ENCODE assay signal across 8 cellular contexts in the genomic region with DNA sequence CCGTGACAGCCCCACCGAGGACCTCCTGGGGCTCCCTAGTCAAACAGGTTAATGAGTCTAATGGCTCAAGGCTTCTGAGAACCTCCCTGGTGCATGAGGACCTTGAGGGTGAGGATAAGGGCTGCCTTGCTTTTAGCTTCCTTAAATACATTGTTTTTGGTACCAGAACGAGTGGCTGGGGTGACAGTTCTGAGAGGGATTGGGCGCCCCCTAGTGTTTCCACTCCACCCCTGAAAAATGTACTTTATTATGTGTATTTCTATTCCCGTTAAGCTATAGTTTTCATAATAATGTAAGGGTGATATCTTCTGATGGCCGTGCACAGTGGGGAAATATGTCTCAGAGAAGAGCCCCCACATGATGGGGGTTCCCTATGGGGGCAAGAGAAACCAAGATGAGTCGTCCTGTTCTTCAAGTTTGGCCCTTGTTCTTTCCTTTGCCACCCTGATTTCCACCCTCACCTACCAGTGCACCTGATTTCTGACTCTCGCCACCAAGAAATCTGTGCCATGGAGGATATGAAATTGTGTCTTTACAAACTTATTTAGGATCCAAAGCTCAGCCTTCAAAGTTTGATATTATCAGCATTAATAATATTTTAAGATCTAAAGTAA. TPM values are rescaled to one million over a fixed set of nuclear protein-coding genes. Genes with fewer than 3 reads are reported as not detected.
DNase-seq lines count a peak whose midpoint lies in the region; ATAC-seq and TF ChIP-seq lines count a peak whose summit lies in the region.

No MANE protein-coding gene starts in this region.

- H3K4me1 ChIP-seq in DND-41 (ENCODE audit: insufficient read depth, low read length) (no peaks in the 10 kb centered on the region), SK-N-SH (ENCODE audit: control insufficient read depth in 1 of 2, insufficient read depth in 2 of 2, low read depth in 1 of 2, low read length in 1 of 2) (no peaks in the 10 kb centered on the region)

- H3K79me2 ChIP-seq in DND-41 (ENCODE audit: insufficient read depth, low read length) (no peaks in the 10 kb centered on the region), SK-N-SH (ENCODE audit: insufficient read depth) (0 out of 2 replicates have a peak, but pooled peaks cover 4% of the 10 kb centered on the region)

- ATAC-seq in DND-41 (ENCODE audit: insufficient read depth, low read depth) (peak; percentile 83), Right ventricle myocardium superior (ENCODE audit: poor library complexity) (peak; percentile 51), GM21423 (IDR thresholded peaks at IDR 0.05; ENCODE audit: unreplicated experiment) (no peak)

- H3K4me3 ChIP-seq in DND-41 (ENCODE audit: low read depth in 1 of 2, low read length in 2 of 2) (no peak overlapping the region), LNCaP clone FGC (ENCODE audit: low read depth, low read length) (no peak overlapping the region), SK-N-SH (ENCODE audit: low read depth in 2 of 2, low read length in 1 of 2) (no peak overlapping the region; a peak in 1 of 4 replicates)

- H4K20me1 ChIP-seq in DND-41 (ENCODE audit: insufficient read depth, low read length) = no peaks in the 10 kb centered on the region; the same call in 1 of the 2 replicates
- H4K20me1 ChIP-seq in SK-N-SH (ENCODE audit: insufficient read depth) = no peaks in the 10 kb centered on the region

- TF ChIP-seq RAD21 in SK-N-SH (IDR thresholded peaks at IDR 0.05; ENCODE audit: low read length) = peak; percentile 83

- no peak overlapping the region for H3K27ac Mint-ChIP-seq in activated naive CD4-positive, alpha-beta T cell treated with anti-CD3 and anti-CD28 coated beads for 36 hours

- H3K27me3 Mint-ChIP-seq in activated naive CD4-positive, alpha-beta T cell treated with anti-CD3 and anti-CD28 coated beads for 36 hours (ENCODE audit: low read depth) = no peaks in the 10 kb centered on the region

- H3K9me3 Mint-ChIP-seq in activated naive CD4-positive, alpha-beta T cell treated with anti-CD3 and anti-CD28 coated beads for 36 hours = no peaks in the 10 kb centered on the region

- H3K27me3 ChIP-seq in DND-41 (ENCODE audit: insufficient read depth, low read length, poor library complexity) (no peaks in the 10 kb centered on the region), SK-N-SH (ENCODE audit: insufficient read depth) (no peaks in the 10 kb centered on the region)

- H3F3A ChIP-seq in SK-N-SH (replicated peaks; ENCODE audit: insufficient read depth) = no peaks in the 10 kb centered on the region

- no peaks in the 10 kb centered on the region for H3K36me3 Mint-ChIP-seq in activated naive CD4-positive, alpha-beta T cell treated with anti-CD3 and anti-CD28 coated beads for 36 hours (ENCODE audit: low read depth)

- TF ChIP-seq CTCF in DND-41 (IDR thresholded peaks at IDR 0.05; ENCODE audit: borderline replicate concordance, extremely low read depth, low read length, poor library complexity, severe bottlenecking) (peak; percentile 87), LNCaP clone FGC (IDR thresholded peaks at IDR 0.05; ENCODE audit: control insufficient read depth, extremely low read depth, insufficient read depth) (peak; percentile 84), SK-N-SH (IDR thresholded peaks at IDR 0.05) (peak; percentile 94)

- TF ChIP-seq EP300 in SK-N-SH (IDR thresholded peaks at IDR 0.05; ENCODE audit: borderline replicate concordance in 1 of 2, low read depth in 1 of 2, low read length in 1 of 2) = no peak

- no peak overlapping the region for H3K4me2 ChIP-seq in DND-41 (ENCODE audit: insufficient read depth, low read length)
- no peak overlapping the region for H3K4me2 ChIP-seq in SK-N-SH

- H3K36me3 ChIP-seq in DND-41 (ENCODE audit: insufficient read depth, low read length) (no peaks in the 10 kb centered on the region), SK-N-SH (replicated peaks in 1 of 2; ENCODE audit: control insufficient read depth in 1 of 2, insufficient read depth in 2 of 2, low read length in 1 of 2) (peaks cover 0 to 24% of the 10 kb centered on the region in 2 experiments)

- POLR2A ChIA-PET in SK-N-SH (lab: Yijun Ruan, JAX) = interaction anchor here (0.8 to 1.1 kb wide), 3 partner anchors 10 to 70 kb away, joined by 3 to 7 read pairs (median 5); partner anchors contain the start of gene MOSMO

- H3K4me3 Mint-ChIP-seq in activated naive CD4-positive, alpha-beta T cell treated with anti-CD3 and anti-CD28 coated beads for 36 hours = no peak overlapping the region

- intact Hi-C loops in activated naive CD4-positive, alpha-beta T cell treated with anti-CD3 and anti-CD28 coated beads for 36 hours (cut with micrococcal nuclease) = loop anchor here (1.0 kb wide), 4 partner anchors 21 to 125 kb away; partner anchors contain the start of genes PDZD9 and UQCRC2
- intact Hi-C loops in Right ventricle myocardium superior (cut with DNase I) = loop anchor here (2.0 kb wide), 1 partner anchor 77 kb away; the partner anchor contains the start of gene PDZD9

- H3K27ac ChIP-seq in DND-41 (ENCODE audit: low read length) (no peak overlapping the region), SK-N-SH (ENCODE audit: low read depth in 2 of 2, low read length in 1 of 2) (no peak overlapping the region)

- CTCF ChIA-PET in SK-N-SH (lab: Yijun Ruan, JAX) = interaction anchor here (0.6 to 6.0 kb wide), 59 partner anchors 9 to 474 kb away, joined by 3 to 209 read pairs (median 5); partner anchors contain the start of genes MOSMO, PDZD9, POLR3E and SDR42E2
- CTCF ChIA-PET in activated naive CD4-positive, alpha-beta T cell treated with anti-CD3 and anti-CD28 coated beads for 36 hours (lab: Charles Lee) = interaction anchor here (0.5 to 5.9 kb wide), 42 partner anchors 9 to 351 kb away, joined by 3 to 308 read pairs (median 6); partner anchors contain the start of genes MOSMO, PDZD9 and VWA3A

- no peaks in the 10 kb centered on the region for H3K9me2 ChIP-seq in SK-N-SH

- DNase-seq in DND-41 (peak; percentile 71), LNCaP clone FGC (ENCODE audit: low read depth) (no peak), SK-N-SH (peak; percentile 69), Right ventricle myocardium superior (peak; percentile 60), retina (peak; percentile 64), NCI-H187 (lab: John Stamatoyannopoulos, UW) (no peak)
- peak; percentile 87 for DNase-seq in activated naive CD4-positive, alpha-beta T cell treated with anti-CD3 and anti-CD28 coated beads for 36 hours

- H2AFZ ChIP-seq in DND-41 (ENCODE audit: low read depth, low read length) (no peak overlapping the region), SK-N-SH (ENCODE audit: low read depth) (no peak overlapping the region)

- H3K9me3 ChIP-seq in DND-41 (ENCODE audit: insufficient read depth, low read length, severe bottlenecking) = no peaks in the 10 kb centered on the region
- no peaks in the 10 kb centered on the region for H3K9me3 ChIP-seq in SK-N-SH

- 42% methylated on average over 8 of the region's 8 CpGs for WGBS in SK-N-SH (ENCODE audit: low lambda C conversion rate)

- peaks cover 7% of the 10 kb centered on the region for H3K4me1 Mint-ChIP-seq in activated naive CD4-positive, alpha-beta T cell treated with anti-CD3 and anti-CD28 coated beads for 36 hours (ENCODE audit: low read depth)

- H3K9ac ChIP-seq in DND-41 (ENCODE audit: low read depth, low read length) (no peak overlapping the region), SK-N-SH (no peak overlapping the region)

TF ChIP-seq in SK-N-SH, 30 proteins besides CTCF, POLR2A, EP300 and RAD21:
- TF ChIP-seq TEAD4 (IDR thresholded peaks at IDR 0.05; ENCODE audit: borderline replicate concordance, insufficient read depth) = no peak
- no peak for TF ChIP-seq CHD2 (IDR thresholded peaks at IDR 0.05; ENCODE audit: low read length, partially characterized antibody)
- 0 out of 2 replicates have a peak, but pooled peaks have one; percentile 7 for TF ChIP-seq RXRA (IDR thresholded peaks at IDR 0.05; ENCODE audit: borderline replicate concordance, low read depth)
- TF ChIP-seq GABPA (IDR thresholded peaks at IDR 0.05; ENCODE audit: low read depth) = no peak
- TF ChIP-seq IRF3 (IDR thresholded peaks at IDR 0.05; ENCODE audit: low read depth, low read length) = no peak
- TF ChIP-seq SMC3 (IDR thresholded peaks at IDR 0.05; ENCODE audit: low read depth, low read length) = peak; percentile 74
- TF ChIP-seq ZBTB33 (IDR thresholded peaks at IDR 0.05; ENCODE audit: borderline replicate concordance, low read depth) = no peak
- no peak for TF ChIP-seq NFIC (IDR thresholded peaks at IDR 0.05; ENCODE audit: borderline replicate concordance)
- no peak for TF ChIP-seq FOXM1 (IDR thresholded peaks at IDR 0.05; ENCODE audit: low read depth)
- TF ChIP-seq MXI1 (IDR thresholded peaks at IDR 0.05; ENCODE audit: low read depth, low read length) = 0 out of 2 replicates have a peak, but pooled peaks have one; percentile 26

RNA-seq across cellular contexts. Expression of gene VWA3A, which starts 14.5 kb away (rescaled TPM):
- polyA plus RNA-seq in SK-N-SH (2012; rRNA removed) = not detected in 2 replicates
- polyA plus RNA-seq in SK-N-SH (2012; cell fraction: cytosol; rRNA removed) = not detected in 2 replicates
- polyA plus RNA-seq in SK-N-SH (2012; cell fraction: nucleus; rRNA removed) = 0.04 and 0.16 TPM in 2 replicates
- total RNA-seq in activated naive CD4-positive, alpha-beta T cell treated with anti-CD3 and anti-CD28 coated beads for 36 hours = not detected
- total RNA-seq in Right ventricle myocardium superior = 1.3 TPM

Comparison
In these comparisons a context has a peak if more than half of its experiments do, and no peak if none do; other contexts are left out.
1. DNase-seq: peak in DND-41 (single experiment), SK-N-SH (single experiment), activated naive CD4-positive, alpha-beta T cell treated with anti-CD3 and anti-CD28 coated beads for 36 hours (single experiment), Right ventricle myocardium superior (single experiment) and retina (single experiment); none in LNCaP clone FGC (single experiment) and NCI-H187 (0 of 2).
2. Peak in every context shown above with its lines, with median percentiles within 50 percentile points of each other: CTCF ChIP-seq.